ENCODE assay signal across 1 cellular context in genomic region chr1:23791434-23792047, GRCh38.
A peak's percentile ranks its signal among the peaks of the same experiment; 100 is the strongest.
TF ChIP-seq lines count a peak whose summit lies in the region.

No MANE protein-coding gene starts in this region.

TF ChIP-seq in K562, 482 proteins besides CTCF, POLR2A, EP300 and RAD21 (continues in another document):
- TF ChIP-seq FOXP1 (CRISPR knock-in tag; IDR thresholded peaks at IDR 0.05), result no peak
- TF ChIP-seq ZNF395 (CRISPR knock-in tag; IDR thresholded peaks at IDR 0.05), result no peak
- TF ChIP-seq ZNF232 (CRISPR knock-in tag; IDR thresholded peaks at IDR 0.05), result no peak
- TF ChIP-seq TRIM28 (IDR thresholded peaks at IDR 0.05), result no peak
- no peak for TF ChIP-seq DIDO1 (tag; IDR thresholded peaks at IDR 0.05; ENCODE audit: low read depth)
- no peak for TF ChIP-seq YBX1 (IDR thresholded peaks at IDR 0.05)
- TF ChIP-seq NR2C1 (IDR thresholded peaks at IDR 0.05), result 0 out of 2 replicates have a peak, but pooled peaks have one; percentile 26
- no peak for TF ChIP-seq NR2C1 (tag; IDR thresholded peaks at IDR 0.05)
- no peak for TF ChIP-seq ZC3H11A (IDR thresholded peaks at IDR 0.05; ENCODE audit: low read depth, low read length)
- TF ChIP-seq ZBTB1 (CRISPR knock-in tag; IDR thresholded peaks at IDR 0.05; ENCODE audit: borderline replicate concordance, low read depth), result no peak
- no peak for TF ChIP-seq CREBBP (IDR thresholded peaks at IDR 0.05; ENCODE audit: low read depth, low read length)
- no peak for TF ChIP-seq GTF2E2 (tag; IDR thresholded peaks at IDR 0.05)
- no peak for TF ChIP-seq ADNP (tag; IDR thresholded peaks at IDR 0.05)
- TF ChIP-seq MIER1 (IDR thresholded peaks at IDR 0.05; ENCODE audit: low read depth), result no peak
- peak; percentile 58 for TF ChIP-seq RBM22 (IDR thresholded peaks at IDR 0.05; ENCODE audit: low read depth, low read length, poor library complexity, severe bottlenecking)
- TF ChIP-seq HDAC1 (IDR thresholded peaks at IDR 0.05), result peak in 1 of 2 experiments; percentile 27; a peak in 1 of 4 replicates
- peak; percentile 8 for TF ChIP-seq RBBP5 (IDR thresholded peaks at IDR 0.05; ENCODE audit: borderline replicate concordance, insufficient read depth, low read length, poor library complexity, severe bottlenecking)
- TF ChIP-seq E4F1 (CRISPR knock-in tag; IDR thresholded peaks at IDR 0.05; ENCODE audit: borderline replicate concordance), result no peak
- no peak for TF ChIP-seq BCOR (IDR thresholded peaks at IDR 0.05)
- no peak for TF ChIP-seq ZFP91 (CRISPR knock-in tag; IDR thresholded peaks at IDR 0.05)
- no peak for TF ChIP-seq HMGN3 (IDR thresholded peaks at IDR 0.05; ENCODE audit: borderline replicate concordance, extremely low read depth, insufficient read length, low read depth, low read length)
- peak; percentile 49; the same call in 1 of the 2 replicates for TF ChIP-seq ETV1 (tag; conservative IDR thresholded peaks at IDR 0.05; ENCODE audit: low read depth)
- TF ChIP-seq PREB (CRISPR knock-in tag; IDR thresholded peaks at IDR 0.05), result no peak
- TF ChIP-seq CHD1 (IDR thresholded peaks at IDR 0.05; ENCODE audit: low read length), result no peak
- TF ChIP-seq TFAP4 (CRISPR knock-in tag; IDR thresholded peaks at IDR 0.05; ENCODE audit: borderline replicate concordance), result no peak
- TF ChIP-seq BCLAF1 (IDR thresholded peaks at IDR 0.05; ENCODE audit: borderline replicate concordance in 1 of 2, control insufficient read depth in 1 of 2, low read depth in 2 of 2, low read length in 1 of 2), result no peak
- TF ChIP-seq SNIP1 (IDR thresholded peaks at IDR 0.05; ENCODE audit: low read depth), result no peak
- TF ChIP-seq ZNF609 (CRISPR knock-in tag; IDR thresholded peaks at IDR 0.05; ENCODE audit: borderline replicate concordance), result no peak
- no peak for TF ChIP-seq BRF1 (IDR thresholded peaks at IDR 0.05; ENCODE audit: borderline replicate concordance, extremely low read depth, insufficient read length)
- peak in 1 of 2 experiments; percentile 33; a peak in 1 of 4 replicates for TF ChIP-seq MAZ (CRISPR knock-in tag; conservative IDR thresholded peaks at IDR 0.05 in 1 of 2, IDR thresholded peaks at IDR 0.05 in 1 of 2)
- no peak for TF ChIP-seq STAG1 (CRISPR knock-in tag; IDR thresholded peaks at IDR 0.05; ENCODE audit: borderline replicate concordance)
- no peak for TF ChIP-seq ZNF431 (CRISPR knock-in tag; IDR thresholded peaks at IDR 0.05)
- TF ChIP-seq TSC22D4 (tag; IDR thresholded peaks at IDR 0.05), result no peak
- no peak for TF ChIP-seq HMBOX1 (IDR thresholded peaks at IDR 0.05)
- TF ChIP-seq EP400 (IDR thresholded peaks at IDR 0.05), result no peak
- 0 out of 2 replicates have a peak, but pooled peaks have one; percentile 48 for TF ChIP-seq ZC3H4 (CRISPR knock-in tag; IDR thresholded peaks at IDR 0.05; ENCODE audit: borderline replicate concordance)
- no peak for TF ChIP-seq ZNF436 (CRISPR knock-in tag; IDR thresholded peaks at IDR 0.05)
- TF ChIP-seq RFX1 (IDR thresholded peaks at IDR 0.05), result no peak
- TF ChIP-seq ZNF23 (CRISPR knock-in tag; IDR thresholded peaks at IDR 0.05), result no peak
- no peak for TF ChIP-seq TEAD4 (IDR thresholded peaks at IDR 0.05; ENCODE audit: low read length)
- TF ChIP-seq TEAD4 (CRISPR knock-in tag; IDR thresholded peaks at IDR 0.05; ENCODE audit: borderline replicate concordance), result no peak
- no peak for TF ChIP-seq KLF16 (IDR thresholded peaks at IDR 0.05)
- no peak for TF ChIP-seq HOMEZ (CRISPR knock-in tag; IDR thresholded peaks at IDR 0.05)
- no peak for TF ChIP-seq LCOR (CRISPR knock-in tag; IDR thresholded peaks at IDR 0.05)
- no peak for TF ChIP-seq NEUROD1 (IDR thresholded peaks at IDR 0.05; ENCODE audit: borderline replicate concordance, low read depth, low read length, partially characterized antibody)
- peak; percentile 36; the same call in 1 of the 2 replicates for TF ChIP-seq ZNF12 (CRISPR knock-in tag; IDR thresholded peaks at IDR 0.05)
- TF ChIP-seq SETDB1 (IDR thresholded peaks at IDR 0.05; ENCODE audit: low read length), result no peak
- no peak for TF ChIP-seq ZNF24 (IDR thresholded peaks at IDR 0.05)
- TF ChIP-seq ZNF282 (CRISPR knock-in tag; IDR thresholded peaks at IDR 0.05), result no peak
- TF ChIP-seq MYC (IDR thresholded peaks at IDR 0.05; ENCODE audit: low read depth, low read length), result 0 out of 2 replicates have a peak, but pooled peaks have one; percentile 20
- no peak for TF ChIP-seq MYC (CRISPR knock-in tag; IDR thresholded peaks at IDR 0.05; ENCODE audit: borderline replicate concordance, low read depth)
